In genomic region chr20:653110-653589, GRCh38 we compare ENCODE assay signal across 8 cellular contexts. TPM values are rescaled to one million over a fixed set of nuclear protein-coding genes. Genes with fewer than 3 reads are reported as not detected.
DNase-seq lines count a peak whose midpoint lies in the region; ATAC-seq and TF ChIP-seq lines count a peak whose summit lies in the region.

TSS of gene SRXN1 (minus strand) at chr20:653200. CDS start at chr20:653185, 15 bp downstream.

- peak; percentile 43 for TF ChIP-seq CTCF in AG04450 (IDR thresholded peaks at IDR 0.05; ENCODE audit: low read depth, low read length)
- TF ChIP-seq CTCF in lung (IDR thresholded peaks at IDR 0.05; ENCODE audit: control extremely low read depth, extremely low read depth): peak; percentile 48

- H3K27me3 Mint-ChIP-seq in activated CD4-positive, alpha-beta memory T cell treated with anti-CD3 and anti-CD28 coated beads, Interleukin-2, amount 10 ng/mL, durations not matched to agents 7 days and 5 days: peaks cover 20% of the 10 kb centered on the region

- H3K36me3 Mint-ChIP-seq in activated CD4-positive, alpha-beta memory T cell treated with anti-CD3 and anti-CD28 coated beads, Interleukin-2, amount 10 ng/mL, durations not matched to agents 7 days and 5 days (ENCODE audit: low read depth): peaks cover 19% of the 10 kb centered on the region

- H3K9me3 ChIP-seq in AG04450 (ENCODE audit: control insufficient read depth, insufficient read depth, low read length) (no peaks in the 10 kb centered on the region; the same call in 1 of the 2 replicates), lung (ENCODE audit: control insufficient read depth in 2 of 2, insufficient read depth in 1 of 2, low read length in 1 of 2) (peaks cover 0 to 2% of the 10 kb centered on the region in 2 donors)

- peaks cover under 1% of the 10 kb centered on the region for H3K27me3 ChIP-seq in AG04450 (ENCODE audit: control insufficient read depth, insufficient read depth, low read length)
- H3K27me3 ChIP-seq in lung (ENCODE audit: control insufficient read depth, insufficient read depth): no peaks in the 10 kb centered on the region

- 0 to 1% methylated on average over 7 to 74 of the region's 74 CpGs for WGBS in lung, 2 donors

- DNase-seq in AG04450 (ENCODE audit: low read depth, low spot score): peak; percentile 81
- DNase-seq in NCI-H510A treated with DMSO at 0.1 percent for 48 hours (lab: John Stamatoyannopoulos, UW): peak; percentile 75
- peak; percentile 85 for DNase-seq in activated CD4-positive, alpha-beta memory T cell treated with anti-CD3 and anti-CD28 coated beads, Interleukin-2, amount 10 ng/mL, durations not matched to agents 7 days and 5 days
- DNase-seq in ecto neural progenitor cell (ENCODE audit: low spot score): peak; percentile 94
- peak; percentile 89 for DNase-seq in lung (ENCODE audit: low spot score)
- peak; percentile 63 to 85 (median 72) for DNase-seq in stimulated activated CD4-positive, alpha-beta T cell treated with anti-CD3 and anti-CD28 coated beads, TNF-alpha, amount 100 ng/mL, for 24 hours (ENCODE audit: low read depth in 3 of 3)

- POLR2A ChIA-PET in AG04450 (lab: Yijun Ruan, JAX): no interaction called here
- POLR2A ChIA-PET in activated CD4-positive, alpha-beta memory T cell treated with anti-CD3 and anti-CD28 coated beads, Interleukin-2, amount 10 ng/mL, durations not matched to agents 7 days and 5 days (lab: Charles Lee): interaction anchor here (0.7 kb wide), 1 partner anchor 110 kb away, joined by 3 read pairs; no protein-coding TSS in a partner anchor

- peaks cover 0 to 5% of the 10 kb centered on the region in 2 donors for H3K4me1 ChIP-seq in lung (ENCODE audit: control insufficient read depth in 2 of 2, insufficient read depth in 2 of 2, low read length in 2 of 2)

- H3K4me3 ChIP-seq in AG04450 (ENCODE audit: low read depth, low read length): peak within 1 kb of the TSS; percentile 98
- H3K4me3 ChIP-seq in lung: peak within 1 kb of the TSS; percentile 56

- no peaks in the 10 kb centered on the region for H3K9me3 Mint-ChIP-seq in activated CD4-positive, alpha-beta memory T cell treated with anti-CD3 and anti-CD28 coated beads, Interleukin-2, amount 10 ng/mL, durations not matched to agents 7 days and 5 days

- H3K4me3 Mint-ChIP-seq in activated CD4-positive, alpha-beta memory T cell treated with anti-CD3 and anti-CD28 coated beads, Interleukin-2, amount 10 ng/mL, durations not matched to agents 7 days and 5 days: peak within 1 kb of the TSS; percentile 81

- CTCF ChIA-PET in AG04450 (lab: Charles Lee): interaction anchor here (1.0 kb wide), 1 partner anchor 14 kb away, joined by 3 read pairs; no protein-coding TSS in a partner anchor
- CTCF ChIA-PET in activated CD4-positive, alpha-beta memory T cell treated with anti-CD3 and anti-CD28 coated beads, Interleukin-2, amount 10 ng/mL, durations not matched to agents 7 days and 5 days (lab: Charles Lee): interaction anchor here (1.2 to 2.1 kb wide), 3 partner anchors 9 to 14 kb away, joined by 3 to 7 read pairs (median 7); no protein-coding TSS in a partner anchor

- peaks cover 25% of the 10 kb centered on the region for H3K4me1 Mint-ChIP-seq in activated CD4-positive, alpha-beta memory T cell treated with anti-CD3 and anti-CD28 coated beads, Interleukin-2, amount 10 ng/mL, durations not matched to agents 7 days and 5 days

- H3K27ac ChIP-seq in AG04450 (ENCODE audit: low read depth, low read length) (peak within 1 kb of the TSS; percentile 65), lung (ENCODE audit: low read depth in 1 of 2, low read length in 1 of 2) (peak within 1 kb of the TSS; percentile 82 to 89)

- peak; percentile 88 for ATAC-seq in GM18511 (IDR thresholded peaks at IDR 0.05; ENCODE audit: unreplicated experiment)
- ATAC-seq in HG03039 (IDR thresholded peaks at IDR 0.05; ENCODE audit: unreplicated experiment): peak; percentile 83
- ATAC-seq in lung (ENCODE audit: insufficient read depth, low FRiP score): peak; percentile 99

- H3K36me3 ChIP-seq in lung (ENCODE audit: control insufficient read depth in 2 of 2, insufficient read depth in 2 of 2, low read length in 2 of 2): peaks cover 5 to 14% of the 10 kb centered on the region in 2 donors

- H3K27ac Mint-ChIP-seq in activated CD4-positive, alpha-beta memory T cell treated with anti-CD3 and anti-CD28 coated beads, Interleukin-2, amount 10 ng/mL, durations not matched to agents 7 days and 5 days: peak within 1 kb of the TSS; percentile 67

RNA-seq across cellular contexts. Expression of gene SRXN1, which starts in this region (rescaled TPM):
- 64.6 and 66.4 TPM in 2 replicates for polyA plus RNA-seq in AG04450 (2011; rRNA removed)
- 50.9 and 51.9 TPM in 2 replicates for polyA minus RNA-seq in AG04450 (2011; rRNA and poly(A)+ RNA removed)
- 10 to 100 TPM; 16.9 to 17.1 TPM for total RNA-seq in activated CD4-positive, alpha-beta memory T cell treated with anti-CD3 and anti-CD28 coated beads, Interleukin-2, amount 10 ng/mL, durations not matched to agents 7 days and 5 days
- total RNA-seq in lung: 10 to 100 TPM in 1 of 2 donors, 1 to 10 TPM in 1; 6.1 to 32.7 TPM
- polyA plus RNA-seq in lung: 10 to 100 TPM; 17.9 to 47.4 TPM

Comparison
In these comparisons a context has a peak if more than half of its experiments do, and no peak if none do; other contexts are left out.
1. Peak in every context shown above with its lines: DNase-seq, ATAC-seq, H3K4me3 ChIP-seq and H3K27ac ChIP-seq.